In the genomic region with DNA sequence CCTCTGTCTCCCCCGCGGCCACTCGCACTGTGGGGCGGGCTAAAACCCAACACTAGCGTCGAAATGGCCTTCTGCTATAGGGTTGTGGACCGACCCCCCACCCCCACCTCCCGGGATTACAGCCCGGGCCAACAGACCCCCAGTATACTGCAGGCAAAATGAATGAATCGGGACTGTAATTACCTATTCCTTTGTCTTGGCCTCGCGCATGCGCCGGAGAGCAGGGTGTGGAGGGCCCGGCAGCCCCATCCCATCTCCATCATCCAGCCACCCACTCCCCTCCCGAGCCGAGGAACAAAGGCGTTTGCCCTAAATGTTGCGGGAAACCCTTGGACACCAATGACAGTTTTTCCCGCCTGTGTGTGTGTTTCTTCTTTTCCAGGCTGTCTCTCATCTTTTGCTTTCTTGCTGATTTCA, we compare ENCODE assay signal across 9 cellular contexts. TPM values are rescaled to one million over a fixed set of nuclear protein-coding genes. Genes with fewer than 3 reads are reported as not detected.
A peak's percentile ranks its signal among the peaks of the same experiment; 100 is the strongest.
DNase-seq lines count a peak whose midpoint lies in the region; ATAC-seq and TF ChIP-seq lines count a peak whose summit lies in the region.
"Had no signal": no experiment of that assay in that cellular context is flagged by ENCODE, and none has a peak within 500 bp of the region (broad histone marks: within the 10 kb centered on the region; RNA-seq: fewer than 3 reads in every experiment).

No MANE protein-coding gene starts in this region.

- peak overlapping the region; percentile 84 for H3K23ac ChIP-seq in IMR-90 (ENCODE audit: low read depth, low read length)

- TF ChIP-seq POLR2A in IMR-90 (IDR thresholded peaks at IDR 0.05; ENCODE audit: low read depth, low read length), result no peak

- peak overlapping the region; percentile 51; the same call in 1 of the 2 replicates for H2AK5ac ChIP-seq in IMR-90 (ENCODE audit: low read depth, low read length)

- CTCF ChIA-PET in IMR-90 (lab: Yijun Ruan, JAX), result interaction anchor here (1.1 kb wide), 1 partner anchor 1062 kb away, joined by 3 read pairs; no protein-coding TSS in a partner anchor

- H4K91ac ChIP-seq in IMR-90 (ENCODE audit: insufficient read depth, low read depth, low read length), result peak overlapping the region; percentile 55

- no TSS peak for BruUV-seq in IMR-90 (replicated peaks; lab: Mats Ljungman, UMichigan)

- WGBS in IMR-90 (ENCODE audit: extremely low coverage in 2 of 2, insufficient read length in 1 of 2), 2 experiments, result 0% methylated on average over 8 of the region's 20 CpGs; no CpG with 5 or more reads in 1 of the 2 experiments

- H3K36me3 ChIP-seq in IMR-90 (ENCODE audit: control insufficient read depth, insufficient read depth, low read length) (peaks cover 8% of the 10 kb centered on the region), kidney epithelial cell (ENCODE audit: control insufficient read depth, insufficient read depth, low read length) (no peaks in the 10 kb centered on the region), thoracic aorta (no peaks in the 10 kb centered on the region)

- peak overlapping the region; percentile 46 for H2AFZ ChIP-seq in IMR-90 (replicated peaks; ENCODE audit: low read length, poor library complexity)

- H2BK5ac ChIP-seq in IMR-90 (ENCODE audit: low read depth, low read length, poor library complexity, severe bottlenecking), result peak overlapping the region; percentile 51

- peak overlapping the region; percentile 99 for H3K4me2 ChIP-seq in IMR-90 (ENCODE audit: low read depth, low read length)

- no peak for TF ChIP-seq CTCF in AG09309 (IDR thresholded peaks at IDR 0.05; ENCODE audit: control insufficient read depth, insufficient read depth, low read depth, low read length, missing control alignments)
- no peak for TF ChIP-seq CTCF in IMR-90 (conservative IDR thresholded peaks at IDR 0.05; ENCODE audit: low read depth, low read length)
- no peak for TF ChIP-seq CTCF in astrocyte of the cerebellum (IDR thresholded peaks at IDR 0.05; ENCODE audit: low read depth, low read length, missing control alignments)
- no peak for TF ChIP-seq CTCF in kidney epithelial cell (IDR thresholded peaks at IDR 0.05; ENCODE audit: insufficient read depth, low read length, poor library complexity, severe bottlenecking)
- TF ChIP-seq CTCF in thoracic aorta (IDR thresholded peaks at IDR 0.05), result no peak

- peaks cover 0 to 40% of the 10 kb centered on the region in 2 experiments; a peak in 3 of 4 replicates for H3K79me1 ChIP-seq in IMR-90 (ENCODE audit: low read depth in 1 of 2, low read length in 2 of 2)

- peak overlapping the region; percentile 96 for H3K9ac ChIP-seq in IMR-90 (ENCODE audit: low read depth, low read length)

- H2AK9ac ChIP-seq in IMR-90 (replicated peaks; ENCODE audit: low read depth, low read length, poor library complexity), result peak overlapping the region; percentile 88

- TF ChIP-seq RAD21 in IMR-90 (IDR thresholded peaks at IDR 0.05; ENCODE audit: low read length), result no peak

- peak overlapping the region; percentile 15; the same call in 1 of the 3 replicates for H2BK15ac ChIP-seq in IMR-90 (ENCODE audit: low read depth, low read length)

- intact Hi-C loops in IMR-90 (cut with micrococcal nuclease), result loop anchor here (2.0 to 10.0 kb wide), 7 partner anchors 40 to 826 kb away; no protein-coding TSS in a partner anchor

- POLR2A ChIA-PET in IMR-90 (lab: Charles Lee; ENCODE audit: unreplicated experiment), result no interaction called here

- H3K9me1 ChIP-seq in IMR-90 (ENCODE audit: insufficient read depth, low read length), result peaks cover 13% of the 10 kb centered on the region

- DNase-seq in AG09309 (ENCODE audit: low read depth) (no peak), IMR-90 (no peak), astrocyte of the cerebellum (ENCODE audit: low read depth) (no peak), kidney epithelial cell (ENCODE audit: low read depth) (no peak), thoracic aorta (ENCODE audit: low spot score) (no peak), NCI-H510A treated with DMSO at 0.1 percent for 48 hours (lab: John Stamatoyannopoulos, UW) (no peak)

- peak overlapping the region; percentile 63 for H3K18ac ChIP-seq in IMR-90 (ENCODE audit: low read depth, low read length)

- H3K4ac ChIP-seq in IMR-90 (ENCODE audit: low read depth, low read length), result peak overlapping the region; percentile 73

- no peaks in the 10 kb centered on the region; the same call in 1 of the 2 replicates for H3K27me3 ChIP-seq in IMR-90 (ENCODE audit: control insufficient read depth, insufficient read depth, low read length)
- no peaks in the 10 kb centered on the region for H3K27me3 ChIP-seq in kidney epithelial cell (ENCODE audit: control insufficient read depth, insufficient read depth, low read length)
- no peaks in the 10 kb centered on the region for H3K27me3 ChIP-seq in thoracic aorta (replicated peaks; ENCODE audit: insufficient read depth)

- H3K14ac ChIP-seq in IMR-90 (replicated peaks; ENCODE audit: low read depth, low read length), result peak overlapping the region; percentile 35

- H2BK20ac ChIP-seq in IMR-90 (ENCODE audit: low read depth, low read length), result peak overlapping the region; percentile 40; the same call in 1 of the 2 replicates

- H3K4me1 ChIP-seq in IMR-90 (ENCODE audit: control insufficient read depth, insufficient read depth, low read length), result peaks cover 16% of the 10 kb centered on the region
- H3K4me1 ChIP-seq in thoracic aorta (ENCODE audit: control insufficient read depth in 1 of 2, low read depth in 2 of 2), result peaks cover 4 to 32% of the 10 kb centered on the region in 2 donors

- peak overlapping the region; percentile 2 to 77; a peak in 3 of 4 replicates for H4K8ac ChIP-seq in IMR-90 (ENCODE audit: low read depth in 2 of 2, low read length in 2 of 2)

- H4K20me1 ChIP-seq in IMR-90 (ENCODE audit: insufficient read depth, low read length), result peaks cover 53% of the 10 kb centered on the region

- H3K4me3 ChIP-seq in AG09309 (ENCODE audit: control insufficient read depth, low read depth, low read length) (peak overlapping the region; percentile 54), IMR-90 (ENCODE audit: insufficient read depth, low read depth, low read length) (peak overlapping the region; percentile 75), astrocyte of the cerebellum (ENCODE audit: low read depth, low read length) (peak overlapping the region; percentile 94), kidney epithelial cell (ENCODE audit: low read depth, low read length) (peak overlapping the region; percentile 70), thoracic aorta (peak overlapping the region; percentile 94)

- 0 out of 2 replicates have a peak overlapping the region, but pooled peaks have one; percentile 30 for H2BK120ac ChIP-seq in IMR-90 (ENCODE audit: low read depth, low read length)

- ATAC-seq in GM18907 (IDR thresholded peaks at IDR 0.05; ENCODE audit: unreplicated experiment), result peak; percentile 24
- ATAC-seq in IMR-90 (ENCODE audit: low read depth), result no peak
- no peak for ATAC-seq in thoracic aorta (ENCODE audit: insufficient number of reproducible peaks, low FRiP score, low read depth)
- ATAC-seq in activated CD4-positive, CD25-positive, alpha-beta regulatory T cell treated with anti-CD3 and anti-CD28 coated beads, Interleukin-2, amount 50 U/mL, for 24 hours, result no peak
- ATAC-seq: HCT116 had no signal

- H4K5ac ChIP-seq in IMR-90 (ENCODE audit: low read depth, low read length), result peak overlapping the region; percentile 47; the same call in 1 of the 2 replicates

- no peaks in the 10 kb centered on the region for H3K9me3 ChIP-seq in IMR-90 (ENCODE audit: control insufficient read depth, insufficient read depth, low read length)
- no peaks in the 10 kb centered on the region for H3K9me3 ChIP-seq in thoracic aorta

- H3K27ac ChIP-seq in IMR-90 (ENCODE audit: insufficient read depth, low read length), result peak overlapping the region; percentile 93
- H3K27ac ChIP-seq in thoracic aorta, result peak overlapping the region in 1 of 2 donors; percentile 63

- peak overlapping the region; percentile 90 for H3K56ac ChIP-seq in IMR-90 (ENCODE audit: extremely low read depth, insufficient read depth, low read length)

- dilution Hi-C loops in IMR-90 (cut with HindIII; ENCODE audit: low sequenced_read_pairs, unreplicated experiment), result no loop called here

- in situ Hi-C loops in IMR-90 (cut with MboI; ENCODE audit: low sequenced_read_pairs), result loop anchor here (5.0 to 10.0 kb wide), 2 partner anchors 896 to 1063 kb away; no protein-coding TSS in a partner anchor
- in situ Hi-C loops in astrocyte of the cerebellum (cut with HindIII; ENCODE audit: low sequenced_read_pairs), result loop anchor here (25.0 kb wide), 1 partner anchor 1068 kb away; no protein-coding TSS in a partner anchor

TF ChIP-seq in IMR-90, 13 proteins besides CTCF, POLR2A, EP300 and RAD21:
- TF ChIP-seq, protein P1, sequence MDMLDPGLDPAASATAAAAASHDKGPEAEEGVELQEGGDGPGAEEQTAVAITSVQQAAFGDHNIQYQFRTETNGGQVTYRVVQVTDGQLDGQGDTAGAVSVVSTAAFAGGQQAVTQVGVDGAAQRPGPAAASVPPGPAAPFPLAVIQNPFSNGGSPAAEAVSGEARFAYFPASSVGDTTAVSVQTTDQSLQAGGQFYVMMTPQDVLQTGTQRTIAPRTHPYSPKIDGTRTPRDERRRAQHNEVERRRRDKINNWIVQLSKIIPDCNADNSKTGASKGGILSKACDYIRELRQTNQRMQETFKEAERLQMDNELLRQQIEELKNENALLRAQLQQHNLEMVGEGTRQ (IDR thresholded peaks at IDR 0.05; ENCODE audit: low read depth, low read length), result no peak
TF ChIP-seq in IMR-90: peak in this region for 0.

RNA-seq across cellular contexts. Expression of a gene that starts 1.6 kb away (rescaled TPM):
- total RNA-seq in IMR-90 (2012; rRNA removed), result 39.6 and 70.5 TPM in 2 replicates
- polyA plus RNA-seq in IMR-90 (2012; rRNA removed), result 103 and 121 TPM in 2 replicates
- polyA plus RNA-seq in IMR-90 (2012; cell fraction: cytosol; rRNA removed), result 112 and 166 TPM in 2 replicates
- polyA plus RNA-seq in IMR-90 (2012; cell fraction: nucleus; rRNA removed; ENCODE audit: low replicate concordance), result 48.2 and 69.4 TPM in 2 replicates
- 101 and 120 TPM in 2 replicates for total RNA-seq in kidney epithelial cell
- 10 to 100 TPM; 37.1 to 48.8 TPM for total RNA-seq in thoracic aorta
